31 cellular contexts compared by ENCODE assay signal in the genomic region with DNA sequence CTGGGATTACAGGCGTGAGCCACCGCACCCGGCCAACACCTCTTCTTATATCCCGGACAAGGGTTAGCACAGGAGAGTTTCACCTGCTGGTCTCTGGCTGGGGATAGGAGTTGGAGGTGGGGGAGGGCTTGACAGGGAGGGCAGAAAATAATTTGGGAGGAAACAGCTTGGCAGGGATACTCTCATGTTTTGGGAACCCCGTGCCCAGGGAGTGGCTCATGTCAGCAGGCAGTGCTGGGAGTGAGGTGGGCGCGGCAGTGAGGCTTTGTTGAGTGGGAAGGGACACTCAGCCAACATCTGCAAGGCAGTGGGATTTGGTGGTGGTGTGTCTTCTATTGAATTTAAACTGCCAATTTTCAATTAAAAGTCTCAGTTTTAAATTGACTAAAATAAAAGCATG. TPM values are rescaled to one million over a fixed set of nuclear protein-coding genes. Genes with fewer than 3 reads are reported as not detected.
"Had no signal": no experiment of that assay in that cellular context is flagged by ENCODE, and none has a peak within 500 bp of the region (broad histone marks: within the 10 kb centered on the region; RNA-seq: fewer than 3 reads in every experiment).

No MANE protein-coding gene starts in this region.

- H3K4me3 ChIP-seq: heart left ventricle, left lung, lung, mucosa of descending colon, pancreas, prostate gland, right lobe of liver, smooth muscle cell, tibial nerve, upper lobe of left lung had no signal

- DNase-seq: heart left ventricle; hypothalamus; immature natural killer cell; kidney; left colon; left lung; mesendoderm; midbrain; mucosa of descending colon; naive thymus-derived CD4-positive, alpha-beta T cell; pancreas; retina; stimulated activated CD4-positive, alpha-beta T cell treated with anti-CD3 and anti-CD28 coated beads, Interleukin-1b, Interleukin-23, amount 100 ng/mL, for 48 hours; stimulated activated CD4-positive, alpha-beta T cell treated with anti-CD3 and anti-CD28 coated beads, Interleukin-2, amount 100 ng/mL, for 48 hours; stimulated activated CD4-positive, alpha-beta T cell treated with anti-CD3 and anti-CD28 coated beads, Interleukin-4, amount 100 ng/mL, for 4 hours; stimulated activated CD8-positive, alpha-beta memory T cell treated with anti-CD3 and anti-CD28 coated beads, Interleukin-4, amount 100 ng/mL, for 48 hours; stimulated activated naive CD4-positive, alpha-beta T cell treated with Interleukin-2 at 50 U/mL for 16 hours; stimulated activated naive CD8-positive, alpha-beta T cell treated with anti-CD3 and anti-CD28 coated beads, Interleukin-15, amount 100 ng/mL, for 72 hours; substantia nigra had no signal

- H3K9me3 ChIP-seq: heart left ventricle, left lung, mucosa of descending colon, pancreas, prostate gland, right lobe of liver, tibial nerve, upper lobe of left lung had no signal

- H3K4me1 ChIP-seq: pancreas, prostate gland, right lobe of liver, tibial nerve had no signal

- H3K27ac ChIP-seq: left lung, pancreas, prostate gland, right lobe of liver, tibial nerve, upper lobe of left lung had no signal

- H3K27me3 ChIP-seq: pancreas, right lobe of liver, tibial nerve, upper lobe of left lung had no signal

- H3K36me3 ChIP-seq: heart left ventricle, left lung, pancreas, prostate gland, right lobe of liver, tibial nerve, upper lobe of left lung had no signal

- ATAC-seq: left colon; left lung; mucosa of descending colon; naive thymus-derived CD4-positive, alpha-beta T cell; natural killer cell treated with Interleukin-12 subunit alpha and Interleukin-12 subunit beta and Interleukin-15 and Interleukin-18, amount 100 ng/mL, for 72 hours; pancreas; right lobe of liver; stimulated activated memory B cell treated with anti-CD40 and anti-IgM and Interleukin-4, amounts not matched to agents 10 μg/mL and 1 μg/mL and 100 μg/mL, for 72 hours; stimulated activated naive CD8-positive, alpha-beta T cell treated with anti-CD3 and anti-CD28 coated beads, Interleukin-15, amount 100 ng/mL, for 72 hours had no signal

RNA-seq across cellular contexts. Expression of a gene that starts 1.1 kb away (rescaled TPM):
- total RNA-seq: kidney; left colon; left lung; lung; mucosa of descending colon; myocyte; naive thymus-derived CD4-positive, alpha-beta T cell; natural killer cell treated with Interleukin-12 subunit alpha and Interleukin-12 subunit beta and Interleukin-15 and Interleukin-18, amount 100 ng/mL, for 72 hours; omental fat pad; prostate gland; right lobe of liver; skeletal muscle tissue; temporal lobe; tibial nerve; upper lobe of left lung had no signal

RNA-seq across cellular contexts. Expression of a gene that starts 15.0 kb away (rescaled TPM):
- total RNA-seq: myocyte, right lobe of liver, skeletal muscle tissue, smooth muscle cell, temporal lobe had no signal

RNA-seq across cellular contexts. Expression of a gene that starts 23.1 kb away (rescaled TPM):
- total RNA-seq: smooth muscle cell had no signal

RNA-seq across cellular contexts. Expression of a gene that starts 49.4 kb away (rescaled TPM):
- total RNA-seq: myocyte; natural killer cell treated with Interleukin-12 subunit alpha and Interleukin-12 subunit beta and Interleukin-15 and Interleukin-18, amount 100 ng/mL, for 72 hours; smooth muscle cell; temporal lobe; tibial nerve had no signal
